ENCODE assay signal across 22 cellular contexts in the genomic region with DNA sequence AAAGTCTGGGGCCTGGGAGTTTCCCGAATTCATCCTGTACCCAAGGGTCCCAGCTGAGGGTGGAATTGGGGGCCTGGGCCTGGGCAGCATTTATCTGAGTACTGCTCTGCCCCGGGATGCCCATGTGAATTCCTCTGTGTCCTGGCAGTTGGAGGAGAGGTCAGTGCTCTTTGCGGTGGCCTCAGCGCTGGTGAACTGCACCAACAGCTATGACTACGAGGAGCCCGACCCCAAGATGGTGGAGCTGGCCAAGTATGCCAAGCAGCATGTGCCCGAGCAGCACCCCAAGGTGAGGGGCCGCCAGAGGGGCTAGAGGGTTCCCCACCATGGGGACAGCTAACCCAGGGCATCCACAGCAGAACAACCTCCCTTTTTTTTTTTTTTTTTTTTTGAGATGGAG.
"Had no signal": no experiment of that assay in that cellular context is flagged by ENCODE, and none has a peak within 500 bp of the region (broad histone marks: within the 10 kb centered on the region; RNA-seq: fewer than 3 reads in every experiment).

No MANE protein-coding gene starts in this region.

- ATAC-seq: left cardiac atrium; left lobe of liver; left ventricle myocardium superior; naive thymus-derived CD4-positive, alpha-beta T cell; natural killer cell treated with Interleukin-12 subunit alpha and Interleukin-12 subunit beta and Interleukin-15 and Interleukin-18, amount 100 ng/mL, for 72 hours; right lobe of liver; upper lobe of right lung had no signal

- H3K4me3 Mint-ChIP-seq: memory B cell; naive thymus-derived CD4-positive, alpha-beta T cell; natural killer cell treated with Interleukin-12 subunit alpha and Interleukin-12 subunit beta and Interleukin-15 and Interleukin-18, amount 100 ng/mL, for 72 hours had no signal

- DNase-seq: islet precursor cell; kidney glomerular epithelial cell; left cardiac atrium; left ventricle myocardium superior; midbrain; mucosa of descending colon; naive thymus-derived CD4-positive, alpha-beta T cell; ovary; stimulated activated CD4-positive, alpha-beta T cell treated with anti-CD3 and anti-CD28 coated beads, Interleukin-1b, Interleukin-23, amount 100 ng/mL, for 48 hours; stimulated activated CD4-positive, alpha-beta T cell treated with anti-CD3 and anti-CD28 coated beads, Interleukin-2, amount 100 ng/mL, for 48 hours; stimulated activated CD4-positive, alpha-beta T cell treated with anti-CD3 and anti-CD28 coated beads, Interleukin-4, amount 100 ng/mL, for 4 hours; stimulated activated CD8-positive, alpha-beta memory T cell treated with anti-CD3 and anti-CD28 coated beads, Interleukin-4, amount 100 ng/mL, for 48 hours; stimulated activated naive CD4-positive, alpha-beta T cell; tibial artery; trophoblast cell; upper lobe of right lung had no signal

- H3K9me3 Mint-ChIP-seq: memory B cell; naive thymus-derived CD4-positive, alpha-beta T cell; natural killer cell treated with Interleukin-12 subunit alpha and Interleukin-12 subunit beta and Interleukin-15 and Interleukin-18, amount 100 ng/mL, for 72 hours; stimulated activated naive CD8-positive, alpha-beta T cell treated with anti-CD3 and anti-CD28 coated beads, Interleukin-15, Interleukin-2, amounts not matched to agents 100 ng/mL and 50 ng/mL, for 24 hours had no signal

- H3K27me3 Mint-ChIP-seq: memory B cell; naive thymus-derived CD4-positive, alpha-beta T cell; natural killer cell treated with Interleukin-12 subunit alpha and Interleukin-12 subunit beta and Interleukin-15 and Interleukin-18, amount 100 ng/mL, for 72 hours; progenitor cell of endocrine pancreas; stimulated activated naive CD8-positive, alpha-beta T cell treated with anti-CD3 and anti-CD28 coated beads, Interleukin-15, Interleukin-2, amounts not matched to agents 100 ng/mL and 50 ng/mL, for 24 hours had no signal

- H3K4me1 Mint-ChIP-seq: memory B cell had no signal

- H3K36me3 Mint-ChIP-seq: natural killer cell treated with Interleukin-12 subunit alpha and Interleukin-12 subunit beta and Interleukin-15 and Interleukin-18, amount 100 ng/mL, for 72 hours had no signal

- H3K27ac Mint-ChIP-seq: memory B cell; naive thymus-derived CD4-positive, alpha-beta T cell; natural killer cell treated with Interleukin-12 subunit alpha and Interleukin-12 subunit beta and Interleukin-15 and Interleukin-18, amount 100 ng/mL, for 72 hours; progenitor cell of endocrine pancreas; stimulated activated naive CD8-positive, alpha-beta T cell treated with anti-CD3 and anti-CD28 coated beads, Interleukin-15, Interleukin-2, amounts not matched to agents 100 ng/mL and 50 ng/mL, for 24 hours had no signal
